ENCODE assay signal across 8 cellular contexts in the genomic region with DNA sequence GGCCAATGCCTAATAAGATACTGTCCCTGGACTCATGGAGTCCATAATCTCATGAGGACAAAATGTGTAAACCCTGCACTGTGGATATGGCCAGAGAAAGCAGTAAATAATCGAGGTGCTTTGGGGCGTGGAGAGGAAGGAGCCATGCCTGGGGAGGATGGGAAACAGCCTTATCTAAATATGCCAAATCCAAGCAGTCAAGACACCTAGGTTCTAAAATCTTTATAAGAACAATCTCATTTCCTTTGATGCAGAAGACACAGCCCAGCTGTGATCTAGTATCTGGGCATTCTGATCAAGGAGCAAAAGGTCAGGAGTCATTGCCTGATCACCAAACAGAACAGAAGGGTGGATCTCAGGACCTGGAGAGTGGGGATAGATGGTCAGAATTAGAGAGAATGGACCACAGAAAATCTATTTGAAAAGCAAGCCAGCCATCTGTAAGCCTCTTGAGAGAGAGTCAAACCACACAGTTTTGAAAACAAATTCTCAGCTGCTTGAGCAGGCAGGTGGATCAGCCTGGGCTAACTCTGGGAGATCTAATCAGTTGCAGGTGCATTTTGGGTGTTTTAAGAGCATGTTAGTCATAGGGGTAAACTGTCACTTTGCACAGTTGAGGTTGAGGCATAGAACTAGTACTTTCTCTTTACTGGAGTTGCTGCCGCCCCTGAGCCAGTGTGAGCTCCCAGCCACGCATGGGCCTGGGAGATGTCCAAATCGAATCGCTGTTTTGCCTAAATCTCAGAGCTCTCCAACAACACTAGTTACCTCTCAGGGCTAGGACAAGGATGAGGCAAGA.
DNase-seq lines count a peak whose midpoint lies in the region; ATAC-seq, FAIRE-seq and TF ChIP-seq lines count a peak whose summit lies in the region.

No MANE protein-coding gene starts in this region.

- H3K4me3 Mint-ChIP-seq in T-helper 2 cell treated with Interferon-gamma antibody and Interleukin-4, amounts not matched to agents 5 μg/mL and 100 μg/mL, for 36 hours: peak overlapping the region; percentile 61
- no peak overlapping the region for H3K4me3 Mint-ChIP-seq in osteocyte (ENCODE audit: unreplicated experiment)

- peaks cover 48% of the 10 kb centered on the region for H3K4me1 Mint-ChIP-seq in T-helper 2 cell treated with Interferon-gamma antibody and Interleukin-4, amounts not matched to agents 5 μg/mL and 100 μg/mL, for 36 hours (ENCODE audit: low read depth)
- peaks cover 23% of the 10 kb centered on the region for H3K4me1 Mint-ChIP-seq in osteocyte (ENCODE audit: unreplicated experiment)

- no peaks in the 10 kb centered on the region for H3K36me3 Mint-ChIP-seq in T-helper 2 cell treated with Interferon-gamma antibody and Interleukin-4, amounts not matched to agents 5 μg/mL and 100 μg/mL, for 36 hours (ENCODE audit: low read depth)
- H3K36me3 Mint-ChIP-seq in osteocyte (ENCODE audit: unreplicated experiment): no peaks in the 10 kb centered on the region

- TF ChIP-seq CTCF in osteocyte (IDR thresholded peaks at IDR 0.05): no peak

- H3K4me2 ChIP-seq in BLaER1 treated with 17β-estradiol and CSF1 and Interleukin-3, amounts not matched to agents 10 nM and 100 nM: peak overlapping the region in 7 of 11 experiments; percentile 15 to 52 (median 38); a peak in 11 of 22 replicates

- H4K20me1 ChIP-seq in BLaER1 treated with 17β-estradiol and CSF1 and Interleukin-3, amounts not matched to agents 10 nM and 100 nM: no peaks in the 10 kb centered on the region

- peak overlapping the region; percentile 90 for H3K27ac Mint-ChIP-seq in T-helper 2 cell treated with Interferon-gamma antibody and Interleukin-4, amounts not matched to agents 5 μg/mL and 100 μg/mL, for 36 hours
- H3K27ac Mint-ChIP-seq in osteocyte (ENCODE audit: unreplicated experiment): no peak overlapping the region

- FAIRE-seq in H54 (lab: Jason Lieb, UNC): no peak

- ATAC-seq in GM18907 (IDR thresholded peaks at IDR 0.05; ENCODE audit: unreplicated experiment) (peak; percentile 65), HG02970 (IDR thresholded peaks at IDR 0.05; ENCODE audit: low FRiP score, unreplicated experiment) (peak; percentile 69)

- H3K9me3 Mint-ChIP-seq in T-helper 2 cell treated with Interferon-gamma antibody and Interleukin-4, amounts not matched to agents 5 μg/mL and 100 μg/mL, for 36 hours: no peaks in the 10 kb centered on the region
- no peaks in the 10 kb centered on the region for H3K9me3 Mint-ChIP-seq in osteocyte (ENCODE audit: unreplicated experiment)

- H3K27ac ChIP-seq in BLaER1 treated with 17β-estradiol and CSF1 and Interleukin-3, amounts not matched to agents 10 nM and 100 nM: no peak overlapping the region

- H3K27me3 ChIP-seq in BLaER1 treated with 17β-estradiol and CSF1 and Interleukin-3, amounts not matched to agents 10 nM and 100 nM: no peaks in the 10 kb centered on the region

- peaks cover 11 to 51% (median 15%) of the 10 kb centered on the region in 10 experiments; a peak in 17 of 20 replicates for H3K4me1 ChIP-seq in BLaER1 treated with 17β-estradiol and CSF1 and Interleukin-3, amounts not matched to agents 10 nM and 100 nM

- no peak overlapping the region for H3K9ac ChIP-seq in BLaER1 treated with 17β-estradiol and CSF1 and Interleukin-3, amounts not matched to agents 10 nM and 100 nM

- no peaks in the 10 kb centered on the region for H3K36me3 ChIP-seq in BLaER1 treated with 17β-estradiol and CSF1 and Interleukin-3, amounts not matched to agents 10 nM and 100 nM

- H3K4me3 ChIP-seq in BLaER1 treated with 17β-estradiol and CSF1 and Interleukin-3, amounts not matched to agents 10 nM and 100 nM: no peak overlapping the region

- TF ChIP-seq POLR2A in H54 (IDR thresholded peaks at IDR 0.05; ENCODE audit: low read depth, low read length): no peak

- H3K27me3 Mint-ChIP-seq in T-helper 2 cell treated with Interferon-gamma antibody and Interleukin-4, amounts not matched to agents 5 μg/mL and 100 μg/mL, for 36 hours (ENCODE audit: low read depth): no peaks in the 10 kb centered on the region
- H3K27me3 Mint-ChIP-seq in osteocyte (ENCODE audit: unreplicated experiment): no peaks in the 10 kb centered on the region

- H3K9me3 ChIP-seq in BLaER1 treated with 17β-estradiol and CSF1 and Interleukin-3, amounts not matched to agents 10 nM and 100 nM (replicated peaks in 1 of 11): no peaks in the 10 kb centered on the region

- DNase-seq in T-helper 2 cell treated with Interferon-gamma antibody and Interleukin-4, amounts not matched to agents 5 μg/mL and 100 μg/mL, for 36 hours (ENCODE audit: low spot score): peak; percentile 57
- DNase-seq in H54 (ENCODE audit: insufficient read length, low spot score) (no peak), osteocyte (ENCODE audit: extremely low spot score, unreplicated experiment) (no peak), SW 1271 (lab: John Stamatoyannopoulos, UW) (no peak), foreskin melanocyte (no peak)
